ENCODE assay signal across 8 cellular contexts in the genomic region with DNA sequence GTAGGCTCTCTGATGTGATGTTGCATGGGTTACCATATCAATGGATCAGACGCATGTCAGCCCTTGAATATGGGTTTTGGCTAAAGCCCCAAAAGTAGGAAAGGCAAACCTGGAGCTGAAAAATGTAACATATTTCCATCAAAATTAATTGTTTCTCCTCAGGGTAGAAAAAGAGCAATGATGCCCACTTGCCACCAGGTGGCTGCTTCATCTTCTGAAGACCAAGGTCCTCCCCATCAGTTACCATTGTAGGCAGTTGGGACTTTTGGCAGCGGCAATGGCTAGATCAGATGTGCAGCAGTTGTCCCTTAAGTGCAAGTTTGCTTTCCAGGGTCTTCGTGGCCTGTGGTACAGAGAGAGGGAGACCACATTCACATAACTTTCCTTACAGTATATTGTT.
DNase-seq lines count a peak whose midpoint lies in the region; ATAC-seq and TF ChIP-seq lines count a peak whose summit lies in the region.

No MANE protein-coding gene starts in this region.

- H3K4me2 ChIP-seq in OCI-LY7 (ENCODE audit: low read length) = no peak overlapping the region

- BruUV-seq in Caco-2 (replicated peaks; lab: Mats Ljungman, UMichigan) = no TSS peak
- BruUV-seq in OCI-LY7 (replicated peaks; lab: Mats Ljungman, UMichigan) = no TSS peak

- H3K27me3 ChIP-seq in Caco-2 (replicated peaks; ENCODE audit: control insufficient read depth, insufficient read depth, low read length) = no peaks in the 10 kb centered on the region

- H3K27ac Mint-ChIP-seq in Caco-2 (ENCODE audit: unreplicated experiment) = no peak overlapping the region
- no peak overlapping the region for H3K27ac Mint-ChIP-seq in stimulated activated naive B cell treated with anti-CD40 and anti-IgM and Interleukin-4, amounts not matched to agents 10 μg/mL and 1 μg/mL and 100 μg/mL, for 72 hours

- DNase-seq in Caco-2 (peak in 1 of 2 experiments; percentile 27), OCI-LY7 (ENCODE audit: low spot score) (peak; percentile 44), epithelial cell of esophagus (ENCODE audit: low read depth) (peak; percentile 52), DMS153 treated with DMSO at 0.1 percent for 48 hours (lab: John Stamatoyannopoulos, UW; ENCODE audit: unreplicated experiment) (no peak)
- peak; percentile 11 for DNase-seq in stimulated activated naive B cell treated with anti-CD40 and anti-IgM and Interleukin-4, amounts not matched to agents 10 μg/mL and 1 μg/mL and 100 μg/mL, for 72 hours

- intact Hi-C loops in Caco-2 (cut with micrococcal nuclease; ENCODE audit: unreplicated experiment) (loop anchor here (1.0 to 5.0 kb wide), 4 partner anchors 62 to 499 kb away; a partner anchor contains a TSS), OCI-LY7 (cut with micrococcal nuclease; ENCODE audit: unreplicated experiment) (loop anchor here (5.0 to 10.0 kb wide), 2 partner anchors 146 to 494 kb away; no protein-coding TSS in a partner anchor)

- H3K27me3 Mint-ChIP-seq in Caco-2 (ENCODE audit: insufficient read depth, unreplicated experiment) = no peaks in the 10 kb centered on the region
- H3K27me3 Mint-ChIP-seq in stimulated activated naive B cell treated with anti-CD40 and anti-IgM and Interleukin-4, amounts not matched to agents 10 μg/mL and 1 μg/mL and 100 μg/mL, for 72 hours = peaks cover 10 to 13% of the 10 kb centered on the region in 2 donors

- H4K20me1 ChIP-seq in OCI-LY7 (ENCODE audit: insufficient read depth, low read length) = no peaks in the 10 kb centered on the region

- H3K9me3 ChIP-seq in Caco-2 (no peaks in the 10 kb centered on the region), OCI-LY7 (ENCODE audit: low read length) (no peaks in the 10 kb centered on the region)

- H3K4me1 Mint-ChIP-seq in Caco-2 (ENCODE audit: low read depth, unreplicated experiment) = peaks cover 6% of the 10 kb centered on the region
- no peaks in the 10 kb centered on the region for H3K4me1 Mint-ChIP-seq in stimulated activated naive B cell treated with anti-CD40 and anti-IgM and Interleukin-4, amounts not matched to agents 10 μg/mL and 1 μg/mL and 100 μg/mL, for 72 hours

- H3K36me3 ChIP-seq in Caco-2 (ENCODE audit: control insufficient read depth, insufficient read depth, low read length) (no peaks in the 10 kb centered on the region), OCI-LY7 (ENCODE audit: insufficient read depth, low read length) (no peaks in the 10 kb centered on the region)

- no peaks in the 10 kb centered on the region for H3K9me3 Mint-ChIP-seq in Caco-2 (ENCODE audit: unreplicated experiment)
- no peaks in the 10 kb centered on the region for H3K9me3 Mint-ChIP-seq in stimulated activated naive B cell treated with anti-CD40 and anti-IgM and Interleukin-4, amounts not matched to agents 10 μg/mL and 1 μg/mL and 100 μg/mL, for 72 hours

- H3K4me1 ChIP-seq in Caco-2 = peaks cover 3% of the 10 kb centered on the region; the same call in 1 of the 2 replicates
- no peaks in the 10 kb centered on the region for H3K4me1 ChIP-seq in OCI-LY7 (ENCODE audit: insufficient read depth, low read length, poor library complexity, severe bottlenecking)

- H3K36me3 Mint-ChIP-seq in Caco-2 (ENCODE audit: insufficient read depth, unreplicated experiment) = no peaks in the 10 kb centered on the region
- no peaks in the 10 kb centered on the region for H3K36me3 Mint-ChIP-seq in stimulated activated naive B cell treated with anti-CD40 and anti-IgM and Interleukin-4, amounts not matched to agents 10 μg/mL and 1 μg/mL and 100 μg/mL, for 72 hours

- no peak overlapping the region for H3K4me3 ChIP-seq in Caco-2 (ENCODE audit: low read depth, low read length)
- no peak overlapping the region for H3K4me3 ChIP-seq in OCI-LY7 (ENCODE audit: low read depth, low read length, poor library complexity, severe bottlenecking)
- no peak overlapping the region for H3K4me3 ChIP-seq in epithelial cell of esophagus (ENCODE audit: low read length)

- POLR2A ChIA-PET in Caco-2 (lab: Charles Lee) (no interaction called here), OCI-LY7 (lab: Charles Lee) (no interaction called here)

- H3K4me3 Mint-ChIP-seq in Caco-2 (ENCODE audit: unreplicated experiment) = no peak overlapping the region
- H3K4me3 Mint-ChIP-seq in stimulated activated naive B cell treated with anti-CD40 and anti-IgM and Interleukin-4, amounts not matched to agents 10 μg/mL and 1 μg/mL and 100 μg/mL, for 72 hours = no peak overlapping the region

- ATAC-seq in GM18867 (IDR thresholded peaks at IDR 0.05; ENCODE audit: unreplicated experiment) (peak; percentile 86), HG03039 (IDR thresholded peaks at IDR 0.05; ENCODE audit: unreplicated experiment) (peak; percentile 89), HG02588 (IDR thresholded peaks at IDR 0.05; ENCODE audit: unreplicated experiment) (no peak)
- ATAC-seq in stimulated activated naive B cell treated with anti-CD40 and anti-IgM and Interleukin-4, amounts not matched to agents 10 μg/mL and 1 μg/mL and 100 μg/mL, for 72 hours (replicated peaks) = peak; percentile 69

- H3K79me2 ChIP-seq in OCI-LY7 (ENCODE audit: insufficient read depth, low read depth, low read length) = no peaks in the 10 kb centered on the region

- TF ChIP-seq CTCF in Caco-2 (IDR thresholded peaks at IDR 0.05; ENCODE audit: insufficient read depth in 1 of 2, low read depth in 1 of 2, low read length in 1 of 2, severe bottlenecking in 1 of 2, unreplicated experiment in 1 of 2) = peak; percentile 42 to 47
- TF ChIP-seq CTCF in OCI-LY7 (conservative IDR thresholded peaks at IDR 0.05; ENCODE audit: low read length) = peak; percentile 70
- peak; percentile 63 for TF ChIP-seq CTCF in epithelial cell of esophagus (IDR thresholded peaks at IDR 0.05; ENCODE audit: insufficient read depth, low read depth, low read length, missing control alignments)

- CTCF ChIA-PET in Caco-2 (lab: Charles Lee) (no interaction called here), OCI-LY7 (lab: Charles Lee; ENCODE audit: unreplicated experiment) (no interaction called here)

- no peak overlapping the region for H2AFZ ChIP-seq in OCI-LY7 (ENCODE audit: low read length)

- H3K9me2 ChIP-seq in OCI-LY7 (ENCODE audit: insufficient read depth, low read length) = no peaks in the 10 kb centered on the region

- H3K27ac ChIP-seq in OCI-LY7 (ENCODE audit: low read depth, low read length, poor library complexity, severe bottlenecking) = no peak overlapping the region
